ENCODE assay signal across 34 cellular contexts in the genomic region with DNA sequence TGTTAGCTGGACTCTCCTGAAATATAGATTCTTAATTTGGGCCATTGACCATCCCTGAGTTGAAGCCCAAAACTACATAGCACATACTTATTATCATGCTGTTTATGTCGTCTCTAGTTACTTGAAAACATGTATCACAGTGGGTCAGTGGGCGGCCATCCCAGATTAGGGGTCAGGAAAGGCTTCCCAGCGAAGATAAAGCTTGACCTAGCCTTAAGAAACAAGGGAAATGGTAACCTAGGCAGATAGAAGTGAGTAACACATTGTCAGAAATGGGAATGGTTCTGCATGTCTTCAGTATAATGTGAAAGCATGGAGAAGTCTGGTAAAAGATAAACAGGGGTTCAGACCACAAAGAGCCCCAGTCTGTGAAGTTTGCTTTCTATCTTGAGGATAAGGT.
"Had no signal": no experiment of that assay in that cellular context is flagged by ENCODE, and none has a peak within 500 bp of the region (broad histone marks: within the 10 kb centered on the region; RNA-seq: fewer than 3 reads in every experiment).

No MANE protein-coding gene starts in this region.

- H3K36me3 ChIP-seq: adrenal gland, brain microvascular endothelial cell, breast epithelium had no signal

- H3K9me3 ChIP-seq: adrenal gland, ascending aorta, body of pancreas, breast epithelium had no signal

- FAIRE-seq: astrocyte, bronchial epithelial cell had no signal

- ATAC-seq: activated naive CD4-positive, alpha-beta T cell treated with anti-CD3 and anti-CD28 coated beads, Interleukin-2, amount 50 U/mL, for 72 hours; activated naive CD8-positive, alpha-beta T cell treated with anti-CD3 and anti-CD28 coated beads, Interleukin-2, amount 50 U/mL, for 24 hours; activated T-cell treated with anti-CD3 and anti-CD28 coated beads, Interleukin-2, amount 50 U/mL, for 4 hours; activated T-cell treated with anti-CD3 and anti-CD28 coated beads, Interleukin-2, amount 50 U/mL, for 72 hours; activated T-helper 17 cell treated with anti-CD3 and anti-CD28 coated beads, Interleukin-2, amount 50 U/mL, for 72 hours; body of pancreas had no signal

- DNase-seq: activated effector memory CD4-positive, alpha-beta T cell treated with anti-CD3 and anti-CD28 coated beads, Interleukin-2, amount 50 U/mL, for 16 hours; activated effector memory CD4-positive, alpha-beta T cell treated with Interleukin-2 at 50 U/mL for 16 hours; activated gamma-delta T cell; activated gamma-delta T cell treated with Interleukin-2 at 50 U/mL for 16 hours; activated naive CD4-positive, alpha-beta T cell; activated naive CD4-positive, alpha-beta T cell treated with anti-CD3 and anti-CD28 coated beads for 36 hours; activated naive CD4-positive, alpha-beta T cell treated with anti-CD3 and anti-CD28 coated beads, Interleukin-2, amount 10 ng/mL, durations not matched to agents 7 days and 5 days; activated naive CD4-positive, alpha-beta T cell treated with anti-CD3 and anti-CD28 coated beads, Interleukin-2, amount 50 U/mL, for 16 hours; activated naive CD4-positive, alpha-beta T cell treated with Interleukin-2 at 50 U/mL for 16 hours; activated naive CD8-positive, alpha-beta T cell treated with anti-CD3 and anti-CD28 coated beads for 36 hours; activated naive CD8-positive, alpha-beta T cell treated with anti-CD3 and anti-CD28 coated beads, Interleukin-2, amount 10 ng/mL, durations not matched to agents 7 days and 5 days; activated naive CD8-positive, alpha-beta T cell treated with anti-CD3 and anti-CD28 coated beads, Interleukin-2, amount 50 U/mL, for 24 hours; activated T-cell treated with anti-CD3 and anti-CD28 coated beads, Interleukin-2, amount 50 U/mL, for 1 hour; activated T-cell treated with anti-CD3 and anti-CD28 coated beads, Interleukin-2, amount 50 U/mL, for 24 hours; activated T-cell treated with anti-CD3 and anti-CD28 coated beads, Interleukin-2, amount 50 U/mL, for 4 hours; activated T-cell treated with anti-CD3 and anti-CD28 coated beads, Interleukin-2, amount 50 U/mL, for 48 hours; activated T-cell treated with anti-CD3 and anti-CD28 coated beads, Interleukin-2, amount 50 U/mL, for 72 hours; adrenal gland; amniotic stem cell; amygdala; anterior cingulate cortex; aorta; body of pancreas; brain microvascular endothelial cell; caudate nucleus; central memory CD4-positive, alpha-beta T cell; cerebellar nuclear complex had no signal

- H3K4me3 ChIP-seq: adrenal gland, ascending aorta, body of pancreas, breast epithelium, cardiac muscle cell had no signal

- H3K27ac ChIP-seq: adrenal gland, ascending aorta, body of pancreas, brain microvascular endothelial cell, breast epithelium, cardiac muscle cell had no signal

- H3K4me1 ChIP-seq: adrenal gland, ascending aorta, body of pancreas, breast epithelium had no signal

- H3K27me3 ChIP-seq: adrenal gland, ascending aorta, body of pancreas, brain microvascular endothelial cell, breast epithelium, cardiac muscle cell had no signal
